Comparison of ENCODE assay signal across 1 cellular context in the genomic region with DNA sequence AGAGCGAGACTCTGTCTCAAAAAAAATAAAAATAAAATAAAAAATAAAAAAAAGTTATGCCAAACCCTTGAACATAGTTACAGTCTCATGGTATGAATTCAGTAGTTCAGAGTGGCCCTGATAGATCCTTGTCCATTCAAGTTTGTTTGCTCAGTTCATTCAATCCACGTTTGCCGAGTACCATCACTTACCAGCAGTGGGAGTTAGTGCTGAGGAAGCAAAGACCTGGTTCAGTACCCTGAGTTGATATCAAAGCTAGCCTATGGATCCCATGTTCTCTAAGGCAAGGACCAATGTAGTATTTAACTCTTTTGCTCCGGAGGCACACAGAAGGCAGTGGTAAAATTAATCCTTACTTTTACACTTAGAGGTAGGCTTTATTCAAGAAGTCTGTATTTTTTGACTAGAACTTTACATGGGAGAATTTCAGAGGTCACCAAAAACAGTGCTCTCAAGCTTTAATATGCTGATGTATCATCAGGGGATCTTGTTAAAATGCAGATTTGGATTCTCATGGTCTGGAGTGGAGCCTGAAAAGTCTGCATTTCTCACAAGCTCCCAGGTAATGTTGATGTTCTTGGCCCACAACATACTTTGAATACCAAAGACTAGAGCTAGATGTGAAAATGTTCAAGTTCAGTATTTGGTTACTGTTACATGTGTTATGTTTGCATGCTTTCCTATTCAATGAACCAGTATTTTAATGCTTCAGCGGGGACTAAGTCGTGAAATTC.
TF ChIP-seq lines count a peak whose summit lies in the region.

No MANE protein-coding gene starts in this region.

TF ChIP-seq in GM23338, 12 proteins besides CTCF, POLR2A, EP300 and RAD21:
- TF ChIP-seq, protein P1, sequence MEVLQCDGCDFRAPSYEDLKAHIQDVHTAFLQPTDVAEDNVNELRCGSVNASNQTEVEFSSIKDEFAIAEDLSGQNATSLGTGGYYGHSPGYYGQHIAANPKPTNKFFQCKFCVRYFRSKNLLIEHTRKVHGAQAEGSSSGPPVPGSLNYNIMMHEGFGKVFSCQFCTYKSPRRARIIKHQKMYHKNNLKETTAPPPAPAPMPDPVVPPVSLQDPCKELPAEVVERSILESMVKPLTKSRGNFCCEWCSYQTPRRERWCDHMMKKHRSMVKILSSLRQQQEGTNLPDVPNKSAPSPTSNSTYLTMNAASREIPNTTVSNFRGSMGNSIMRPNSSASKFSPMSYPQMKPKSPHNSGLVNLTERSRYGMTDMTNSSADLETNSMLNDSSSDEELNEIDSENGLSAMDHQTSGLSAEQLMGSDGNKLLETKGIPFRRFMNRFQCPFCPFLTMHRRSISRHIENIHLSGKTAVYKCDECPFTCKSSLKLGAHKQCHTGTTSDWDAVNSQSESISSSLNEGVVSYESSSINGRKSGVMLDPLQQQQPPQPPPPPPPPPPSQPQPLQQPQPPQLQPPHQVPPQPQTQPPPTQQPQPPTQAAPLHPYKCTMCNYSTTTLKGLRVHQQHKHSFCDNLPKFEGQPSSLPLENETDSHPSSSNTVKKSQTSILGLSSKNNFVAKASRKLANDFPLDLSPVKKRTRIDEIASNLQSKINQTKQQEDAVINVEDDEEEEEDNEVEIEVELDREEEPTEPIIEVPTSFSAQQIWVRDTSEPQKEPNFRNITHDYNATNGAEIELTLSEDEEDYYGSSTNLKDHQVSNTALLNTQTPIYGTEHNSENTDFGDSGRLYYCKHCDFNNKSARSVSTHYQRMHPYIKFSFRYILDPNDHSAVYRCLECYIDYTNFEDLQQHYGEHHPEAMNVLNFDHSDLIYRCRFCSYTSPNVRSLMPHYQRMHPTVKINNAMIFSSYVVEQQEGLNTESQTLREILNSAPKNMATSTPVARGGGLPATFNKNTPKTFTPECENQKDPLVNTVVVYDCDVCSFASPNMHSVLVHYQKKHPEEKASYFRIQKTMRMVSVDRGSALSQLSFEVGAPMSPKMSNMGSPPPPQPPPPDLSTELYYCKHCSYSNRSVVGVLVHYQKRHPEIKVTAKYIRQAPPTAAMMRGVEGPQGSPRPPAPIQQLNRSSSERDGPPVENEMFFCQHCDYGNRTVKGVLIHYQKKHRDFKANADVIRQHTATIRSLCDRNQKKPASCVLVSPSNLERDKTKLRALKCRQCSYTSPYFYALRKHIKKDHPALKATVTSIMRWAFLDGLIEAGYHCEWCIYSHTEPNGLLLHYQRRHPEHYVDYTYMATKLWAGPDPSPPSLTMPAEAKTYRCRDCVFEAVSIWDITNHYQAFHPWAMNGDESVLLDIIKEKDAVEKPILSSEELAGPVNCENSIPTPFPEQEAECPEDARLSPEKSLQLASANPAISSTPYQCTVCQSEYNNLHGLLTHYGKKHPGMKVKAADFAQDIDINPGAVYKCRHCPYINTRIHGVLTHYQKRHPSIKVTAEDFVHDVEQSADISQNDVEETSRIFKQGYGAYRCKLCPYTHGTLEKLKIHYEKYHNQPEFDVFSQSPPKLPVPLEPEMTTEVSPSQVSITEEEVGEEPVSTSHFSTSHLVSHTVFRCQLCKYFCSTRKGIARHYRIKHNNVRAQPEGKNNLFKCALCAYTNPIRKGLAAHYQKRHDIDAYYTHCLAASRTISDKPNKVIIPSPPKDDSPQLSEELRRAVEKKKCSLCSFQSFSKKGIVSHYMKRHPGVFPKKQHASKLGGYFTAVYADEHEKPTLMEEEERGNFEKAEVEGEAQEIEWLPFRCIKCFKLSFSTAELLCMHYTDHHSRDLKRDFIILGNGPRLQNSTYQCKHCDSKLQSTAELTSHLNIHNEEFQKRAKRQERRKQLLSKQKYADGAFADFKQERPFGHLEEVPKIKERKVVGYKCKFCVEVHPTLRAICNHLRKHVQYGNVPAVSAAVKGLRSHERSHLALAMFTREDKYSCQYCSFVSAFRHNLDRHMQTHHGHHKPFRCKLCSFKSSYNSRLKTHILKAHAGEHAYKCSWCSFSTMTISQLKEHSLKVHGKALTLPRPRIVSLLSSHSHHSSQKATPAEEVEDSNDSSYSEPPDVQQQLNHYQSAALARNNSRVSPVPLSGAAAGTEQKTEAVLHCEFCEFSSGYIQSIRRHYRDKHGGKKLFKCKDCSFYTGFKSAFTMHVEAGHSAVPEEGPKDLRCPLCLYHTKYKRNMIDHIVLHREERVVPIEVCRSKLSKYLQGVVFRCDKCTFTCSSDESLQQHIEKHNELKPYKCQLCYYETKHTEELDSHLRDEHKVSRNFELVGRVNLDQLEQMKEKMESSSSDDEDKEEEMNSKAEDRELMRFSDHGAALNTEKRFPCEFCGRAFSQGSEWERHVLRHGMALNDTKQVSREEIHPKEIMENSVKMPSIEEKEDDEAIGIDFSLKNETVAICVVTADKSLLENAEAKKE (CRISPR knock-in tag; IDR thresholded peaks at IDR 0.05): no peak; the same call in 1 of the 2 replicates
- no peak for TF ChIP-seq JUNB (IDR thresholded peaks at IDR 0.05; ENCODE audit: unreplicated experiment)
- no peak for TF ChIP-seq EZH2 (IDR thresholded peaks at IDR 0.05; ENCODE audit: low read depth, unreplicated experiment)
- TF ChIP-seq CREB1 (CRISPR knock-in tag; IDR thresholded peaks at IDR 0.05; ENCODE audit: low read depth): no peak
- TF ChIP-seq EZH2phosphoT487 (IDR thresholded peaks at IDR 0.05; ENCODE audit: unreplicated experiment): no peak
